ENCODE assay signal across 18 cellular contexts in genomic region chr9:2489838-2490314, GRCh38.
DNase-seq lines count a peak whose midpoint lies in the region; ATAC-seq, FAIRE-seq and TF ChIP-seq lines count a peak whose summit lies in the region.
"Had no signal": no experiment of that assay in that cellular context is flagged by ENCODE, and none has a peak within 500 bp of the region (broad histone marks: within the 10 kb centered on the region; RNA-seq: fewer than 3 reads in every experiment).

No MANE protein-coding gene starts in this region.

- no peaks in the 10 kb centered on the region for H3K9me3 ChIP-seq in mammary epithelial cell (replicated peaks; ENCODE audit: insufficient read depth, low read length)
- no peaks in the 10 kb centered on the region for H3K9me3 ChIP-seq in adipocyte (ENCODE audit: control insufficient read depth, low read length)
- H3K9me3 ChIP-seq in uterus = no peaks in the 10 kb centered on the region
- H3K9me3 ChIP-seq in kidney (ENCODE audit: control insufficient read depth in 1 of 2, low read length in 2 of 2) = no peaks in the 10 kb centered on the region
- H3K9me3 ChIP-seq: MG63 had no signal

- intact Hi-C loops in mammary epithelial cell (cut with micrococcal nuclease) (no loop called here), MCF 10A (cut with micrococcal nuclease) (no loop called here), left cardiac atrium (cut with DNase I) (loop anchor here (10.0 kb wide), 2 partner anchors 135 to 315 kb away; partner anchors contain the start of gene VLDLR (in 2 of the 2)), uterus (cut with DNase I; ENCODE audit: low total_unique reads) (no loop called here), kidney (cut with DNase I) (no loop called here)

- H3K9me3 Mint-ChIP-seq in MCF 10A (ENCODE audit: unreplicated experiment) = no peaks in the 10 kb centered on the region
- H3K9me3 Mint-ChIP-seq in T-helper 2 cell treated with Interferon-gamma antibody and Interleukin-4, amounts not matched to agents 5 μg/mL and 100 μg/mL, for 36 hours = no peaks in the 10 kb centered on the region
- H3K9me3 Mint-ChIP-seq: activated naive CD8-positive, alpha-beta T cell treated with anti-CD3 and anti-CD28 coated beads, Interleukin-2, amount 10 ng/mL, durations not matched to agents 7 days and 5 days had no signal

- H3K27ac ChIP-seq in mammary epithelial cell (ENCODE audit: insufficient read depth, low read depth, low read length) (no peak overlapping the region), uterus (peak overlapping the region; percentile 47 to 68), kidney (ENCODE audit: low read depth in 2 of 2, low read length in 2 of 2) (no peak overlapping the region)

- TF ChIP-seq CTCF in mammary epithelial cell (conservative IDR thresholded peaks at IDR 0.05 in 1 of 2, IDR thresholded peaks at IDR 0.05 in 1 of 2; ENCODE audit: extremely low read depth in 1 of 2, insufficient read depth in 1 of 2, low read depth in 1 of 2, low read length in 2 of 2) = no peak
- TF ChIP-seq CTCF in MCF 10A (IDR thresholded peaks at IDR 0.05; ENCODE audit: unreplicated experiment) = no peak
- no peak for TF ChIP-seq CTCF in uterus (IDR thresholded peaks at IDR 0.05)
- no peak for TF ChIP-seq CTCF in kidney (IDR thresholded peaks at IDR 0.05; ENCODE audit: borderline replicate concordance, extremely low read depth, insufficient read depth)

- H3K4me1 Mint-ChIP-seq in MCF 10A (ENCODE audit: insufficient read depth, unreplicated experiment) = peaks cover 9% of the 10 kb centered on the region
- no peaks in the 10 kb centered on the region for H3K4me1 Mint-ChIP-seq in T-helper 2 cell treated with Interferon-gamma antibody and Interleukin-4, amounts not matched to agents 5 μg/mL and 100 μg/mL, for 36 hours (ENCODE audit: low read depth)
- H3K4me1 Mint-ChIP-seq: activated naive CD8-positive, alpha-beta T cell treated with anti-CD3 and anti-CD28 coated beads, Interleukin-2, amount 10 ng/mL, durations not matched to agents 7 days and 5 days had no signal

- H3K4me2 ChIP-seq in mammary epithelial cell (ENCODE audit: insufficient read depth, low read depth, low read length) = no peak overlapping the region

- CTCF ChIA-PET in mammary epithelial cell (lab: Charles Lee; ENCODE audit: low non-redundant PET) (no interaction called here), MCF 10A (lab: Yijun Ruan, JAX) (no interaction called here)

- H3K9ac ChIP-seq in mammary epithelial cell (ENCODE audit: insufficient read depth, low read length) = no peak overlapping the region
- no peak overlapping the region for H3K9ac ChIP-seq in adipocyte (ENCODE audit: low read length)
- no peak overlapping the region for H3K9ac ChIP-seq in kidney (ENCODE audit: low read length in 2 of 2)

- H3K27me3 ChIP-seq in mammary epithelial cell (ENCODE audit: insufficient read depth, low read length) (no peaks in the 10 kb centered on the region), adipocyte (replicated peaks; ENCODE audit: control insufficient read depth, insufficient read depth, low read length) (no peaks in the 10 kb centered on the region), uterus (no peaks in the 10 kb centered on the region)
- H3K27me3 ChIP-seq: MG63 had no signal

- H3K36me3 ChIP-seq in mammary epithelial cell (ENCODE audit: insufficient read depth, low read length) (no peaks in the 10 kb centered on the region), adipocyte (ENCODE audit: control insufficient read depth, insufficient read depth, low read length, severe bottlenecking) (no peaks in the 10 kb centered on the region), uterus (no peaks in the 10 kb centered on the region), kidney (ENCODE audit: control insufficient read depth in 1 of 2, insufficient read depth in 2 of 2, low read length in 2 of 2) (no peaks in the 10 kb centered on the region)
- H3K36me3 ChIP-seq: MG63 had no signal

- dilution Hi-C loops in mammary epithelial cell (cut with HindIII; ENCODE audit: low sequenced_read_pairs) = no loop called here

- POLR2A ChIA-PET in MCF 10A (lab: Yijun Ruan, JAX) = no interaction called here

- no peak overlapping the region for H3K4me3 ChIP-seq in mammary epithelial cell (replicated peaks in 1 of 3; ENCODE audit: insufficient read depth in 1 of 3, low read depth in 2 of 3, low read length in 3 of 3)
- no peak overlapping the region for H3K4me3 ChIP-seq in adipocyte (ENCODE audit: low read length)
- H3K4me3 ChIP-seq in uterus = no peak overlapping the region
- H3K4me3 ChIP-seq in kidney (ENCODE audit: low read length in 2 of 2) = no peak overlapping the region
- H3K4me3 ChIP-seq: MG63 had no signal

- TF ChIP-seq POLR2A in uterus (IDR thresholded peaks at IDR 0.05) = no peak

- H3K36me3 Mint-ChIP-seq in MCF 10A (ENCODE audit: insufficient read depth, unreplicated experiment) = no peaks in the 10 kb centered on the region
- no peaks in the 10 kb centered on the region for H3K36me3 Mint-ChIP-seq in T-helper 2 cell treated with Interferon-gamma antibody and Interleukin-4, amounts not matched to agents 5 μg/mL and 100 μg/mL, for 36 hours (ENCODE audit: low read depth)
- H3K36me3 Mint-ChIP-seq: activated naive CD8-positive, alpha-beta T cell treated with anti-CD3 and anti-CD28 coated beads, Interleukin-2, amount 10 ng/mL, durations not matched to agents 7 days and 5 days had no signal

- H3K27ac Mint-ChIP-seq in MCF 10A (ENCODE audit: low read depth, unreplicated experiment) = no peak overlapping the region
- no peak overlapping the region for H3K27ac Mint-ChIP-seq in T-helper 2 cell treated with Interferon-gamma antibody and Interleukin-4, amounts not matched to agents 5 μg/mL and 100 μg/mL, for 36 hours
- H3K27ac Mint-ChIP-seq: activated naive CD8-positive, alpha-beta T cell treated with anti-CD3 and anti-CD28 coated beads, Interleukin-2, amount 10 ng/mL, durations not matched to agents 7 days and 5 days had no signal

- H3K79me2 ChIP-seq in mammary epithelial cell (ENCODE audit: insufficient read depth, low read length) = no peaks in the 10 kb centered on the region

- no peaks in the 10 kb centered on the region for H4K20me1 ChIP-seq in mammary epithelial cell (ENCODE audit: insufficient read depth, low read length)

- peak overlapping the region; percentile 29 for H2AFZ ChIP-seq in mammary epithelial cell (ENCODE audit: low read depth, low read length)

- in situ Hi-C loops in mammary epithelial cell (cut with MboI; ENCODE audit: low sequenced_read_pairs in 2 of 2) = no loop called here

- no peak overlapping the region for H3K4me3 Mint-ChIP-seq in MCF 10A (ENCODE audit: unreplicated experiment)
- no peak overlapping the region for H3K4me3 Mint-ChIP-seq in T-helper 2 cell treated with Interferon-gamma antibody and Interleukin-4, amounts not matched to agents 5 μg/mL and 100 μg/mL, for 36 hours
- H3K4me3 Mint-ChIP-seq: activated naive CD8-positive, alpha-beta T cell treated with anti-CD3 and anti-CD28 coated beads, Interleukin-2, amount 10 ng/mL, durations not matched to agents 7 days and 5 days had no signal

- no peaks in the 10 kb centered on the region for H3K27me3 Mint-ChIP-seq in MCF 10A (ENCODE audit: insufficient read depth, unreplicated experiment)
- peaks cover 2% of the 10 kb centered on the region for H3K27me3 Mint-ChIP-seq in T-helper 2 cell treated with Interferon-gamma antibody and Interleukin-4, amounts not matched to agents 5 μg/mL and 100 μg/mL, for 36 hours (ENCODE audit: low read depth)
- H3K27me3 Mint-ChIP-seq: activated naive CD8-positive, alpha-beta T cell treated with anti-CD3 and anti-CD28 coated beads, Interleukin-2, amount 10 ng/mL, durations not matched to agents 7 days and 5 days had no signal

- no peak for FAIRE-seq in kidney (lab: Jason Lieb, UNC)
- FAIRE-seq: GM12891, GM19239, TTC549 had no signal

- WGBS in mammary epithelial cell (ENCODE audit: low coverage, missing lambda C conversion rate) = 14% methylated on average over 2 of the region's 2 CpGs

- DNase-seq in mammary epithelial cell (no peak), MCF 10A (ENCODE audit: unreplicated experiment) (no peak), adipocyte (ENCODE audit: low read depth) (peak; percentile 66), left cardiac atrium (no peak), uterus (peak; percentile 44 to 59), kidney (no peak)
- DNase-seq in stimulated activated CD4-positive, alpha-beta T cell treated with anti-CD3 and anti-CD28 coated beads, Interleukin-2, amount 100 ng/mL, for 24 hours = no peak
- no peak for DNase-seq in T-helper 2 cell treated with Interferon-gamma antibody and Interleukin-4, amounts not matched to agents 5 μg/mL and 100 μg/mL, for 36 hours (ENCODE audit: low spot score)
- DNase-seq: activated naive CD8-positive, alpha-beta T cell treated with anti-CD3 and anti-CD28 coated beads, Interleukin-2, amount 10 ng/mL, durations not matched to agents 7 days and 5 days; dermis blood vessel endothelial cell; GOT3; left colon; MG63; NCI-H510A; nucleus accumbens had no signal

- no TSS peak for BruUV-seq in mammary epithelial cell (replicated peaks; lab: Mats Ljungman, UMichigan)
- BruUV-seq in MCF 10A (replicated peaks; lab: Mats Ljungman, UMichigan) = no TSS peak

- peak; percentile 76 to 79 for ATAC-seq in left cardiac atrium
- ATAC-seq: left colon had no signal

- H3K4me1 ChIP-seq in mammary epithelial cell (ENCODE audit: insufficient read depth, low read length) (peaks cover 7% of the 10 kb centered on the region), adipocyte (ENCODE audit: control insufficient read depth, insufficient read depth, low read length) (peaks cover 13% of the 10 kb centered on the region), uterus (peaks cover 0 to 13% of the 10 kb centered on the region in 2 donors), kidney (ENCODE audit: control insufficient read depth in 1 of 2, insufficient read depth in 1 of 2, low read depth in 1 of 2, low read length in 2 of 2) (no peaks in the 10 kb centered on the region)

Comparison
In these comparisons a context has a peak if more than half of its experiments do, and no peak if none do; other contexts are left out.
1. DNase-seq: peak in adipocyte (single experiment) and uterus (2 of 2); none in mammary epithelial cell (single experiment), MCF 10A (single experiment), left cardiac atrium (single experiment), stimulated activated CD4-positive, alpha-beta T cell treated with anti-CD3 and anti-CD28 coated beads, Interleukin-2, amount 100 ng/mL, for 24 hours (0 of 2), T-helper 2 cell treated with Interferon-gamma antibody and Interleukin-4, amounts not matched to agents 5 μg/mL and 100 μg/mL, for 36 hours (single experiment) and kidney (single experiment).
2. H3K27ac ChIP-seq: peak in uterus (2 of 2); none in mammary epithelial cell (single experiment) and kidney (0 of 2).
3. intact Hi-C loops: an anchor here in left cardiac atrium (10.0 kb wide); none called in mammary epithelial cell, MCF 10A, uterus and kidney.